ENCODE assay signal across 29 cellular contexts in the genomic region with DNA sequence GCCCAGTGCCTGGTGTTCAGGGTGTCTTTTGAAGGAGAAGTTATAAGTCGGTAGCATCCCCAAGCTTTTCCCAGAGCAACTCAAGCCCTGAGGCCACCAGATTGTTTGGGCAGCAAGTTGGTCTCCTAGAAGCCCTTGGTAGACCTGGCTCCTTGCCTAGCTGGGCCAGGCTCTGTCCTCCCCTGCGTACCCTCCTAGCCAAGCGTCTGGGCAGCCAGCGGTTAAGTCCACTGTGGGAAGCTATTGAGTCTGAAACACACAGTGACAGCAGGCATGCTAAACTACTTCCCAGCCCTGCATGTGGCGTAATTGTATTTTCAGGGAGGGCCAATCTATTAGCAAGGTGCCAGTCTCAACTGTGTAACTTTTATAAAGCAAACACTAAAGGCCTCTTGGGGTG.
DNase-seq lines count a peak whose midpoint lies in the region; ATAC-seq and TF ChIP-seq lines count a peak whose summit lies in the region.
"Had no signal": no experiment of that assay in that cellular context is flagged by ENCODE, and none has a peak within 500 bp of the region (broad histone marks: within the 10 kb centered on the region; RNA-seq: fewer than 3 reads in every experiment).

No MANE protein-coding gene starts in this region.

- TF ChIP-seq CTCF in brain (conservative IDR thresholded peaks at IDR 0.05) (no peak), suprapubic skin (IDR thresholded peaks at IDR 0.05) (no peak), A673 (conservative IDR thresholded peaks at IDR 0.05; ENCODE audit: low read depth, low read length) (no peak)

- DNase-seq in Ammon's horn (ENCODE audit: low spot score) (peak; percentile 23), NCI-H146 treated with DMSO at 0.1 percent for 48 hours (lab: John Stamatoyannopoulos, UW; ENCODE audit: unreplicated experiment) (peak; percentile 19), medulla oblongata (ENCODE audit: extremely low spot score) (peak; percentile 68), suprapubic skin (ENCODE audit: low spot score in 2 of 2) (no peak), A673 (ENCODE audit: low spot score) (no peak)
- no peak for DNase-seq in CD8-positive, alpha-beta memory T cell
- DNase-seq: AML-193; CD8-positive, alpha-beta T cell; DMS 273 treated with DMSO at 0.1 percent for 48 hours; DMS79; EL; GF-D8; GOT3; Kasumi-1; NCI-H1092 treated with DMSO at 0.1 percent for 48 hours; NCI-H1436; NCI-H1930; NCI-H226; NCI-H510A treated with DMSO at 0.1 percent for 48 hours; NCI-H82; SIG-M5; SK-N-SH; T-helper 17 cell had no signal

- POLR2A ChIA-PET in A673 (lab: Charles Lee; ENCODE audit: low non-redundant PET) = no interaction called here
- POLR2A ChIA-PET in CD8-positive, alpha-beta memory T cell (lab: Charles Lee) = no interaction called here

- H3K27me3 ChIP-seq in suprapubic skin = no peaks in the 10 kb centered on the region
- no peaks in the 10 kb centered on the region for H3K27me3 ChIP-seq in A673 (replicated peaks; ENCODE audit: insufficient read depth, low read depth, low read length, poor library complexity)
- no peaks in the 10 kb centered on the region for H3K27me3 ChIP-seq in CD8-positive, alpha-beta memory T cell (ENCODE audit: insufficient read depth, low read length, poor library complexity, severe bottlenecking)

- H3K4me1 Mint-ChIP-seq in brain = peaks cover 16% of the 10 kb centered on the region
- no peaks in the 10 kb centered on the region for H3K4me1 Mint-ChIP-seq in CD8-positive, alpha-beta memory T cell
- H3K4me1 Mint-ChIP-seq: T-helper 17 cell had no signal

- TF ChIP-seq EP300 in suprapubic skin (IDR thresholded peaks at IDR 0.05) = no peak

- H3K4me1 ChIP-seq in suprapubic skin (no peaks in the 10 kb centered on the region), A673 (ENCODE audit: insufficient read depth, low read length, poor library complexity, severe bottlenecking) (no peaks in the 10 kb centered on the region)
- no peaks in the 10 kb centered on the region for H3K4me1 ChIP-seq in CD8-positive, alpha-beta memory T cell (ENCODE audit: insufficient read depth, low read length)

- CTCF ChIA-PET in A673 (lab: Charles Lee) = no interaction called here
- CTCF ChIA-PET in CD8-positive, alpha-beta memory T cell (lab: Charles Lee) = no interaction called here

- BruUV-seq in A673 (replicated peaks; lab: Mats Ljungman, UMichigan) = no TSS peak

- H3K36me3 ChIP-seq in suprapubic skin (no peaks in the 10 kb centered on the region), A673 (ENCODE audit: insufficient read depth, low read length, poor library complexity, severe bottlenecking) (no peaks in the 10 kb centered on the region)
- no peaks in the 10 kb centered on the region for H3K36me3 ChIP-seq in CD8-positive, alpha-beta memory T cell (ENCODE audit: insufficient read depth, low read length)

- H3K9me3 ChIP-seq in suprapubic skin (no peaks in the 10 kb centered on the region), A673 (ENCODE audit: low read depth, low read length, poor library complexity, severe bottlenecking) (peaks cover 8% of the 10 kb centered on the region)
- no peaks in the 10 kb centered on the region for H3K9me3 ChIP-seq in CD8-positive, alpha-beta memory T cell (ENCODE audit: low read length)
- H3K9me3 ChIP-seq: SK-N-SH had no signal

- no peak for TF ChIP-seq POLR2A in suprapubic skin (IDR thresholded peaks at IDR 0.05)

- peaks cover 8% of the 10 kb centered on the region for H3K27me3 Mint-ChIP-seq in brain
- no peaks in the 10 kb centered on the region for H3K27me3 Mint-ChIP-seq in CD8-positive, alpha-beta memory T cell
- H3K27me3 Mint-ChIP-seq: T-helper 17 cell had no signal

- 84% methylated on average over 5 of the region's 5 CpGs for WGBS in suprapubic skin

- ATAC-seq in SK-N-SH treated with all-trans-retinoic acid at 6 μM for 48 hours = no peak
- ATAC-seq: CD8-positive, alpha-beta T cell; HCT116; K562; Panc1; T-helper 17 cell had no signal

- intact Hi-C loops in A673 (cut with micrococcal nuclease; ENCODE audit: unreplicated experiment) = no loop called here

- peak overlapping the region in 3 of 5 experiments; percentile 24 to 60 (median 43) for H3K27ac Mint-ChIP-seq in brain
- no peak overlapping the region for H3K27ac Mint-ChIP-seq in CD8-positive, alpha-beta memory T cell
- H3K27ac Mint-ChIP-seq: CD8-positive, alpha-beta T cell; T-helper 17 cell had no signal

- H3K4me3 ChIP-seq in suprapubic skin (no peak overlapping the region), A673 (ENCODE audit: low read depth, low read length, poor library complexity, severe bottlenecking) (no peak overlapping the region)
- no peak overlapping the region for H3K4me3 ChIP-seq in CD8-positive, alpha-beta memory T cell (ENCODE audit: low read length)
- H3K4me3 ChIP-seq: K562 had no signal

- H3K27ac ChIP-seq in suprapubic skin (no peak overlapping the region), A673 (ENCODE audit: low read depth, low read length, poor library complexity, severe bottlenecking) (no peak overlapping the region)
- no peak overlapping the region for H3K27ac ChIP-seq in CD8-positive, alpha-beta memory T cell (ENCODE audit: low read depth, low read length)
- H3K27ac ChIP-seq: RWPE1 had no signal

- peaks cover 0 to 22% (median 0%) of the 10 kb centered on the region in 5 experiments for H3K9me3 Mint-ChIP-seq in brain
- peaks cover 0 to 23% (median 13%) of the 10 kb centered on the region in 5 donors for H3K9me3 Mint-ChIP-seq in CD8-positive, alpha-beta memory T cell

- H3K4me3 Mint-ChIP-seq in brain = no peak overlapping the region
- H3K4me3 Mint-ChIP-seq in CD8-positive, alpha-beta memory T cell = no peak overlapping the region
- H3K4me3 Mint-ChIP-seq: CD8-positive, alpha-beta T cell; T-helper 17 cell had no signal

- H3K36me3 Mint-ChIP-seq in brain = no peaks in the 10 kb centered on the region
- no peaks in the 10 kb centered on the region for H3K36me3 Mint-ChIP-seq in CD8-positive, alpha-beta memory T cell
- H3K36me3 Mint-ChIP-seq: CD8-positive, alpha-beta T cell had no signal

TF ChIP-seq in SK-N-SH treated with all-trans-retinoic acid at 6 μM for 48 hours, 23 proteins besides CTCF, POLR2A, EP300 and RAD21:
- TF ChIP-seq, protein P1, sequence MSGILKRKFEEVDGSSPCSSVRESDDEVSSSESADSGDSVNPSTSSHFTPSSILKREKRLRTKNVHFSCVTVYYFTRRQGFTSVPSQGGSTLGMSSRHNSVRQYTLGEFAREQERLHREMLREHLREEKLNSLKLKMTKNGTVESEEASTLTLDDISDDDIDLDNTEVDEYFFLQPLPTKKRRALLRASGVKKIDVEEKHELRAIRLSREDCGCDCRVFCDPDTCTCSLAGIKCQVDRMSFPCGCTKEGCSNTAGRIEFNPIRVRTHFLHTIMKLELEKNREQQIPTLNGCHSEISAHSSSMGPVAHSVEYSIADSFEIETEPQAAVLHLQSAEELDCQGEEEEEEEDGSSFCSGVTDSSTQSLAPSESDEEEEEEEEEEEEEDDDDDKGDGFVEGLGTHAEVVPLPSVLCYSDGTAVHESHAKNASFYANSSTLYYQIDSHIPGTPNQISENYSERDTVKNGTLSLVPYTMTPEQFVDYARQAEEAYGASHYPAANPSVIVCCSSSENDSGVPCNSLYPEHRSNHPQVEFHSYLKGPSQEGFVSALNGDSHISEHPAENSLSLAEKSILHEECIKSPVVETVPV (CRISPR knock-in tag; IDR thresholded peaks at IDR 0.05) = no peak
- TF ChIP-seq PPARA (CRISPR knock-in tag; IDR thresholded peaks at IDR 0.05; ENCODE audit: borderline replicate concordance) (no peak), RARB (CRISPR knock-in tag; IDR thresholded peaks at IDR 0.05) (no peak)
TF ChIP-seq in SK-N-SH treated with all-trans-retinoic acid at 6 μM for 48 hours: peak in this region for 0.

Comparison
In these comparisons a context has a peak if more than half of its experiments do, and no peak if none do; other contexts are left out.
1. DNase-seq: peak in Ammon's horn (single experiment), NCI-H146 treated with DMSO at 0.1 percent for 48 hours (single experiment) and medulla oblongata (single experiment); none in suprapubic skin (0 of 2), A673 (single experiment) and CD8-positive, alpha-beta memory T cell (0 of 5).
2. H3K27ac Mint-ChIP-seq: peak in brain (3 of 5); none in CD8-positive, alpha-beta memory T cell (0 of 8).